16 cellular contexts compared by ENCODE assay signal in the genomic region with DNA sequence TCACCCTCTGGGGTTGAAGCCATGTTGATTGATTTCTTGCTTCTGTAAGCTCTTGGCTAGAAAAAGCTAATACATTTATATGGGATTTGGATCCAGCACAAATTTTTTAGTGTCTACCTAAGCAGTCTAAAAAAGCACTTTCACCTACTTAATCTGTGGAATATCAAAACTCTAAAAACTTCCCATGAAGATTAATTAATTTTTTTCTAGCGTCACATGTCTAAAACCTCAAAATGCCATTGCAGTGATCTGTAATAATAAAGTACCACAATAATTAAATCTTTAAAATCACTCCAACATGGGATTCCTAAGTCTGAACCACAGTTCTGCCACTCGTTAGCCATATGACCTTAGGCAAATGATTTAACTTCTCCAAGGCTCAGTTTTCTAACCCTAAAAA.
DNase-seq lines count a peak whose midpoint lies in the region; ATAC-seq and TF ChIP-seq lines count a peak whose summit lies in the region.
"Had no signal": no experiment of that assay in that cellular context is flagged by ENCODE, and none has a peak within 500 bp of the region (broad histone marks: within the 10 kb centered on the region; RNA-seq: fewer than 3 reads in every experiment).

No MANE protein-coding gene starts in this region.

- no peaks in the 10 kb centered on the region for H3K36me3 ChIP-seq in ACC112 (ENCODE audit: insufficient read depth, low read length)
- H3K36me3 ChIP-seq in adipocyte (ENCODE audit: control insufficient read depth, insufficient read depth, low read length, severe bottlenecking) = no peaks in the 10 kb centered on the region

- DNase-seq in EL (peak; percentile 45), adipocyte (ENCODE audit: low read depth) (no peak), fibroblast of the aortic adventitia (ENCODE audit: low read depth) (peak; percentile 21), AML-193 (lab: John Stamatoyannopoulos, UW) (no peak), NCI-H1417 (lab: John Stamatoyannopoulos, UW) (no peak)
- DNase-seq: ACHN; Kasumi-1; NCI-H1417 treated with DMSO at 0.1 percent for 48 hours; NCI-H2081; NCI-H526; NK-92 treated with Interleukin-12 subunit alpha and Interleukin-12 subunit beta, amount 100 ng/mL, for 24 hours; OCI-M1 had no signal

- peak overlapping the region; percentile 99 for H3K27ac ChIP-seq in ACC112 (ENCODE audit: low read depth, low read length)
- H3K27ac ChIP-seq: C4-2B had no signal

- TF ChIP-seq CTCF in fibroblast of the aortic adventitia (IDR thresholded peaks at IDR 0.05; ENCODE audit: insufficient read depth, low read length) = no peak

- H3K79me2 ChIP-seq in ACC112 (ENCODE audit: control insufficient read depth, insufficient read depth, low read length, unreplicated experiment) = no peaks in the 10 kb centered on the region

- H3K27me3 ChIP-seq in ACC112 (ENCODE audit: insufficient read depth, low read length) (no peaks in the 10 kb centered on the region), adipocyte (replicated peaks; ENCODE audit: control insufficient read depth, insufficient read depth, low read length) (no peaks in the 10 kb centered on the region)

- H2AFZ ChIP-seq in ACC112 (ENCODE audit: low read length, unreplicated experiment) = no peak overlapping the region

- ATAC-seq in GM19463 (IDR thresholded peaks at IDR 0.05; ENCODE audit: unreplicated experiment) (no peak), esophagus mucosa (no peak)

- H3K9ac ChIP-seq in adipocyte (ENCODE audit: low read length) = peak overlapping the region; percentile 74

- H3K4me3 ChIP-seq in ACC112 (ENCODE audit: low read depth, low read length) (peak overlapping the region; percentile 62; the same call in 1 of the 2 replicates), adipocyte (ENCODE audit: low read length) (no peak overlapping the region), fibroblast of the aortic adventitia (ENCODE audit: low read depth, low read length) (no peak overlapping the region)

- no peaks in the 10 kb centered on the region for H3K9me3 ChIP-seq in adipocyte (ENCODE audit: control insufficient read depth, low read length)

- peaks cover 50% of the 10 kb centered on the region for H3K4me1 ChIP-seq in ACC112 (ENCODE audit: control insufficient read depth, insufficient read depth, low read length, unreplicated experiment)
- peaks cover 56% of the 10 kb centered on the region for H3K4me1 ChIP-seq in adipocyte (ENCODE audit: control insufficient read depth, insufficient read depth, low read length)

Comparison
In these comparisons a context has a peak if more than half of its experiments do, and no peak if none do; other contexts are left out.
1. DNase-seq: peak in EL (single experiment) and fibroblast of the aortic adventitia (single experiment); none in adipocyte (single experiment), AML-193 (0 of 2) and NCI-H1417 (0 of 3).